In the genomic region with DNA sequence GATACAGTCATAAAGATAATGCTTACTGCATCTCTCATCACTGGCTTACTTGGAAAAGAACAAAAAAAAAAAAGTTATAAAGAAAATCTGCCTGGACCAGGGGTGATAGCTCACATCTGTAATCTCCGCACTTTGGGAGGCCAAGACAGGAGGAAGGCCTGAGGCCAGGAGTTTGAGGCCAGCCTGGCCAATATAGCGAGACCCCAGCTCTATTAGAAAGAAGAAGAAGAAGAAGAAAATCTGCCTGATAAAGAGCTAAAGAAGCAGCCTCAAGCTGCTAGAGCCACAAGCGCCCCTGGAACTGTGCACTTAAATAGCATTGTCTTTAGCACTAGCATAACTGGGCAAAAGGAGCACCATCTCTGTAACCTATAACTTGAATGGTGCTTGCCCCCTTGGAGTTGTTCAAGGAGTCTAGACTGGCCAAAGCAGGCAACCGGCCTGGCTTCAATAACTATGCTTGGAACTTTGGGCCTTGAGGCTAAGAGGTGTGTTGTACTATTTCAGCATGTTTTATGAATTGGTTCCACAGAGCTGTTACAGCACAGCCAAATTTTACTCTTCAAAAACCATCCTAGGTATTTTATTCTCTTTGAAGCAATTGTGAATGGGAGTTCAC, we compare ENCODE assay signal across 20 cellular contexts. TPM values are rescaled to one million over a fixed set of nuclear protein-coding genes. Genes with fewer than 3 reads are reported as not detected.
DNase-seq lines count a peak whose midpoint lies in the region; ATAC-seq, FAIRE-seq and TF ChIP-seq lines count a peak whose summit lies in the region.
"Had no signal": no experiment of that assay in that cellular context is flagged by ENCODE, and none has a peak within 500 bp of the region (broad histone marks: within the 10 kb centered on the region; RNA-seq: fewer than 3 reads in every experiment).

No MANE protein-coding gene starts in this region.

- FAIRE-seq in A549 (lab: Jason Lieb, UNC) = no peak

- no peak for TF ChIP-seq EP300 in A549 (IDR thresholded peaks at IDR 0.05)

- H3K27ac ChIP-seq in A549 = no peak overlapping the region
- no peak overlapping the region for H3K27ac ChIP-seq in CD4-positive, CD25-positive, alpha-beta regulatory T cell (ENCODE audit: insufficient read depth, low read length, poor library complexity, severe bottlenecking)
- peak overlapping the region; percentile 24 for H3K27ac ChIP-seq in endodermal cell (ENCODE audit: low read depth, low read length)
- H3K27ac ChIP-seq: ascending aorta, colonic mucosa, GM23248, left ventricle myocardium inferior, neutrophil, tibial nerve, VCaP had no signal

- POLR2A ChIA-PET in A549 (lab: Yijun Ruan, JAX) = interaction anchor here (0.5 to 1.5 kb wide), 3 partner anchors 50 to 387 kb away, joined by 3 to 6 read pairs (median 3); no protein-coding TSS in a partner anchor
- POLR2A ChIA-PET in WTC11 (lab: Charles Lee) = interaction anchor here (0.6 to 1.1 kb wide), 4 partner anchors 20 to 128 kb away, joined by 3 read pairs; no protein-coding TSS in a partner anchor

- no peak for TF ChIP-seq RAD21 in A549 (conservative IDR thresholded peaks at IDR 0.05 in 1 of 2, IDR thresholded peaks at IDR 0.05 in 1 of 2)

- H3K4me3 ChIP-seq in A549 = no peak overlapping the region
- H3K4me3 ChIP-seq in CD4-positive, CD25-positive, alpha-beta regulatory T cell (ENCODE audit: low read depth, low read length) = no peak overlapping the region
- H3K4me3 ChIP-seq in endodermal cell (ENCODE audit: low read length) = no peak overlapping the region
- H3K4me3 ChIP-seq: ascending aorta, colonic mucosa, GM23248, left ventricle myocardium inferior, tibial nerve had no signal

- no peak for TF ChIP-seq POLR2A in A549 (IDR thresholded peaks at IDR 0.05; ENCODE audit: low read length)

- no peaks in the 10 kb centered on the region for H3K27me3 Mint-ChIP-seq in CD4-positive, CD25-positive, alpha-beta regulatory T cell
- H3K27me3 Mint-ChIP-seq in WTC11 (ENCODE audit: low read depth) (no peaks in the 10 kb centered on the region), endodermal cell (ENCODE audit: insufficient read depth) (no peaks in the 10 kb centered on the region)
- H3K27me3 Mint-ChIP-seq: activated CD4-positive, alpha-beta T cell treated with anti-CD3 and anti-CD28 coated beads, Interleukin-2, amount 10 ng/mL, durations not matched to agents 7 days and 5 days; activated CD8-positive, alpha-beta memory T cell treated with anti-CD3 and anti-CD28 coated beads, Interleukin-2, amount 10 ng/mL, durations not matched to agents 7 days and 5 days; effector memory CD8-positive, alpha-beta T cell; naive B cell had no signal

- no peaks in the 10 kb centered on the region for H3K9me3 Mint-ChIP-seq in CD4-positive, CD25-positive, alpha-beta regulatory T cell
- no peaks in the 10 kb centered on the region for H3K9me3 Mint-ChIP-seq in WTC11
- H3K9me3 Mint-ChIP-seq in endodermal cell = no peaks in the 10 kb centered on the region
- H3K9me3 Mint-ChIP-seq: activated CD4-positive, alpha-beta T cell treated with anti-CD3 and anti-CD28 coated beads, Interleukin-2, amount 10 ng/mL, durations not matched to agents 7 days and 5 days; effector memory CD8-positive, alpha-beta T cell; naive B cell had no signal

- H3K9ac ChIP-seq in endodermal cell (ENCODE audit: extremely low read depth, low read length, poor library complexity, severe bottlenecking) = no peak overlapping the region
- H3K9ac ChIP-seq: GM23248 had no signal

- H3K4me2 ChIP-seq in A549 = no peak overlapping the region

- TF ChIP-seq CTCF in A549 (IDR thresholded peaks at IDR 0.05) = no peak
- TF ChIP-seq CTCF in WTC11 (IDR thresholded peaks at IDR 0.05) = no peak
- TF ChIP-seq CTCF in endodermal cell (conservative IDR thresholded peaks at IDR 0.05) = no peak

- 91% methylated on average over 4 of the region's 4 CpGs for WGBS in A549 (ENCODE audit: missing lambda C conversion rate)
- whole genome bisulfite sequencing in endodermal cell (ENCODE audit: insufficient coverage in 1 of 2, insufficient read length in 1 of 2), 2 experiments = 96 to 98% methylated on average over 3 to 4 of the region's 4 CpGs

- H3K27ac Mint-ChIP-seq in CD4-positive, CD25-positive, alpha-beta regulatory T cell = peak overlapping the region in 2 of 3 donors; percentile 12 to 66
- H3K27ac Mint-ChIP-seq in WTC11 = peak overlapping the region; percentile 34; the same call in 1 of the 2 replicates
- peak overlapping the region; percentile 8 for H3K27ac Mint-ChIP-seq in endodermal cell
- H3K27ac Mint-ChIP-seq: activated CD4-positive, alpha-beta T cell treated with anti-CD3 and anti-CD28 coated beads, Interleukin-2, amount 10 ng/mL, durations not matched to agents 7 days and 5 days; activated CD8-positive, alpha-beta memory T cell treated with anti-CD3 and anti-CD28 coated beads, Interleukin-2, amount 10 ng/mL, durations not matched to agents 7 days and 5 days had no signal

- no peaks in the 10 kb centered on the region for H3K4me1 ChIP-seq in A549
- H3K4me1 ChIP-seq in CD4-positive, CD25-positive, alpha-beta regulatory T cell (ENCODE audit: control insufficient read depth, insufficient read depth, low read length, poor library complexity, severe bottlenecking) = no peaks in the 10 kb centered on the region
- no peaks in the 10 kb centered on the region for H3K4me1 ChIP-seq in endodermal cell (ENCODE audit: control insufficient read depth, insufficient read depth, low read length)
- H3K4me1 ChIP-seq: ascending aorta, colonic mucosa, left ventricle myocardium inferior, tibial nerve had no signal

- DNase-seq in A549 (ENCODE audit: low read depth in 1 of 2, low spot score in 1 of 2) (no peak), WTC11 (ENCODE audit: low spot score) (no peak), endodermal cell (peak; percentile 50), COLO829 (ENCODE audit: low spot score) (no peak), mucosa of gallbladder (ENCODE audit: low spot score) (no peak)
- no peak for DNase-seq in CD4-positive, CD25-positive, alpha-beta regulatory T cell
- DNase-seq: left ventricle myocardium inferior; stimulated activated CD4-positive, alpha-beta T cell treated with anti-CD3 and anti-CD28 coated beads, Interleukin-12 subunit alpha, Interleukin-12 subunit beta, amount 100 ng/mL, for 4 hours; T-helper 9 cell had no signal

- peaks cover 22% of the 10 kb centered on the region for H3K36me3 Mint-ChIP-seq in CD4-positive, CD25-positive, alpha-beta regulatory T cell
- H3K36me3 Mint-ChIP-seq in WTC11 (peaks cover 14% of the 10 kb centered on the region), endodermal cell (ENCODE audit: low read depth) (peaks cover 50% of the 10 kb centered on the region)

- H3K4me1 Mint-ChIP-seq in CD4-positive, CD25-positive, alpha-beta regulatory T cell = peaks cover 0 to 6% (median 0%) of the 10 kb centered on the region in 4 donors
- peaks cover 19% of the 10 kb centered on the region for H3K4me1 Mint-ChIP-seq in WTC11
- H3K4me1 Mint-ChIP-seq in endodermal cell = peaks cover 14% of the 10 kb centered on the region
- H3K4me1 Mint-ChIP-seq: activated CD8-positive, alpha-beta memory T cell treated with anti-CD3 and anti-CD28 coated beads, Interleukin-2, amount 10 ng/mL, durations not matched to agents 7 days and 5 days; naive B cell had no signal

- peak; percentile 42 to 60; a peak in 5 of 6 replicates for ATAC-seq in A549
- ATAC-seq in CD4-positive, CD25-positive, alpha-beta regulatory T cell (ENCODE audit: low read depth in 2 of 2) = no peak
- ATAC-seq in WTC11 = 0 out of 2 replicates have a peak, but pooled peaks have one; percentile 6
- no peak for ATAC-seq in GM19397 (IDR thresholded peaks at IDR 0.05; ENCODE audit: unreplicated experiment)

- CTCF ChIA-PET in A549 (lab: Yijun Ruan, JAX) (interaction anchor here (0.6 to 3.0 kb wide), 36 partner anchors 9 to 1997 kb away, joined by 3 to 44 read pairs (median 6); no protein-coding TSS in a partner anchor), WTC11 (lab: Charles Lee) (interaction anchor here (0.6 to 2.6 kb wide), 25 partner anchors 12 to 812 kb away, joined by 3 to 119 read pairs (median 7); a partner anchor contains a TSS)

- H3K9me3 ChIP-seq in A549 (no peaks in the 10 kb centered on the region), endodermal cell (ENCODE audit: control insufficient read depth, low read length) (no peaks in the 10 kb centered on the region)
- no peaks in the 10 kb centered on the region for H3K9me3 ChIP-seq in CD4-positive, CD25-positive, alpha-beta regulatory T cell (ENCODE audit: control insufficient read depth in 2 of 2, low read length in 2 of 2)
- H3K9me3 ChIP-seq: ascending aorta, colonic mucosa, left ventricle myocardium inferior, neutrophil, tibial nerve had no signal

- no peak overlapping the region for H3K4me3 Mint-ChIP-seq in CD4-positive, CD25-positive, alpha-beta regulatory T cell
- H3K4me3 Mint-ChIP-seq in WTC11 = no peak overlapping the region
- no peak overlapping the region for H3K4me3 Mint-ChIP-seq in endodermal cell
- H3K4me3 Mint-ChIP-seq: activated CD4-positive, alpha-beta T cell treated with anti-CD3 and anti-CD28 coated beads, Interleukin-2, amount 10 ng/mL, durations not matched to agents 7 days and 5 days; activated CD8-positive, alpha-beta memory T cell treated with anti-CD3 and anti-CD28 coated beads, Interleukin-2, amount 10 ng/mL, durations not matched to agents 7 days and 5 days; effector memory CD8-positive, alpha-beta T cell; naive B cell had no signal

- H3K36me3 ChIP-seq in CD4-positive, CD25-positive, alpha-beta regulatory T cell (ENCODE audit: control insufficient read depth, insufficient read depth, low read length) = peaks cover 9% of the 10 kb centered on the region
- H3K36me3 ChIP-seq in endodermal cell (ENCODE audit: control insufficient read depth, insufficient read depth, low read length) = peaks cover 31% of the 10 kb centered on the region
- H3K36me3 ChIP-seq: ascending aorta, colonic mucosa, left ventricle myocardium inferior, tibial nerve had no signal

- H3K27me3 ChIP-seq in CD4-positive, CD25-positive, alpha-beta regulatory T cell (ENCODE audit: control insufficient read depth, insufficient read depth, low read length) = no peaks in the 10 kb centered on the region
- no peaks in the 10 kb centered on the region for H3K27me3 ChIP-seq in endodermal cell (ENCODE audit: control insufficient read depth, insufficient read depth, low read length, poor library complexity, severe bottlenecking)
- H3K27me3 ChIP-seq: ascending aorta, colonic mucosa, neutrophil, tibial nerve had no signal

TF ChIP-seq in A549, 52 proteins besides CTCF, POLR2A, EP300 and RAD21 (continues in another document):
- no peak for TF ChIP-seq RARB (CRISPR knock-in tag; IDR thresholded peaks at IDR 0.05)

RNA-seq across cellular contexts. Expression of a gene that starts 53.2 kb away (rescaled TPM):
- polyA plus RNA-seq in A549 (2011; rRNA removed) (81.8 and 106 TPM in 2 replicates), A549 (2017; fragmentation: RNase III; extraction: RNeasy Plus Mini Kit Qiagen cat#74134 plus additional on column Dnase treatment) (38.5 to 39.4 TPM (median 38.8 TPM) in 3 replicates)
- polyA plus RNA-seq in A549 (2012; cell fraction: cytosol; rRNA removed) = 17.5 and 19.7 TPM in 2 replicates
- polyA plus RNA-seq in A549 (2012; cell fraction: nucleus; rRNA removed) = 8.7 and 14.1 TPM in 2 replicates
- 26.9 and 34.8 TPM in 2 replicates for polyA minus RNA-seq in A549 (2011; rRNA and poly(A)+ RNA removed)
- 53.4 TPM for total RNA-seq in CD4-positive, CD25-positive, alpha-beta regulatory T cell
- 10 to 100 TPM; 42.0 to 73.7 (median 53.9) TPM for polyA plus RNA-seq in CD4-positive, CD25-positive, alpha-beta regulatory T cell
- total RNA-seq in WTC11 (2021) (407 to 438 TPM (median 424 TPM) in 3 replicates), endodermal cell (100 to 1,000 TPM; 323 to 779 TPM), mucosa of gallbladder (73.3 TPM)
- 193 TPM for polyA plus RNA-seq in endodermal cell (2013, experiment 1 of 2)
- 173 TPM for polyA plus RNA-seq in endodermal cell (2013, experiment 2 of 2)

Comparison
In these comparisons a context has a peak if more than half of its experiments do, and no peak if none do; other contexts are left out.
1. ATAC-seq: peak in A549 (2 of 2) and WTC11 (single experiment); none in CD4-positive, CD25-positive, alpha-beta regulatory T cell (0 of 2) and GM19397 (single experiment).
2. Peak in every context shown above with its lines, with median percentiles within 50 percentile points of each other: H3K27ac Mint-ChIP-seq.